1 cellular context compared by ENCODE assay signal in genomic region chr16:3186946-3187690, GRCh38.
TF ChIP-seq lines count a peak whose summit lies in the region.

No MANE protein-coding gene starts in this region.

TF ChIP-seq in H1, 55 proteins besides CTCF, POLR2A, EP300 and RAD21:
- TF ChIP-seq MAFK (IDR thresholded peaks at IDR 0.05; ENCODE audit: low read depth, low read length) (no peak), TAF1 (IDR thresholded peaks at IDR 0.05; ENCODE audit: low read depth, low read length) (no peak), E2F6 (IDR thresholded peaks at IDR 0.05) (no peak)
